Comparison of ENCODE assay signal across 19 cellular contexts in the genomic region with DNA sequence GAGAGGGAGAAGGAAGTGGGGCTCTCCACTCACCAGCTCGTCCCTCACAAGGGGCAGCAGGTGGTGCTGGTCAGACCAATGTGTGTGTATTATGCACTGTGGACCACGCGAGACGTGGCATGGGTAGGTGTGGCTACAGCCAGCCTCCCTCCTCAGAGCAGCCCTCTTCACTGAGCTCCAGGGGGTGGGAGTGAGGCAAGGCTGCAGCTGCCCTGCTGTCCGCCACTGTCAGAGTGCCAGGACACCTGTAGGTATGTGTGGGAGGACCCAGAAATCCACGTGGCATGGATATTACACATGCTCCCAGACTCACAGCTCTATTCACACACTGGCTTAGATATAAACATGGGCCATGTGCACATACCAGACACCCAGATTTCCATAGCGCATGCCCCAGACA.
DNase-seq lines count a peak whose midpoint lies in the region; ATAC-seq, FAIRE-seq and TF ChIP-seq lines count a peak whose summit lies in the region.
"Had no signal": no experiment of that assay in that cellular context is flagged by ENCODE, and none has a peak within 500 bp of the region (broad histone marks: within the 10 kb centered on the region; RNA-seq: fewer than 3 reads in every experiment).

No MANE protein-coding gene starts in this region.

- no peak for ATAC-seq in GM19397 (IDR thresholded peaks at IDR 0.05; ENCODE audit: unreplicated experiment)
- ATAC-seq: foreskin keratinocyte; stimulated activated memory B cell treated with anti-CD40 and anti-IgM and Interleukin-4, amounts not matched to agents 10 μg/mL and 1 μg/mL and 100 μg/mL, for 72 hours; WTC11 had no signal

- DNase-seq in NCI-H2081 (lab: John Stamatoyannopoulos, UW) (peak; percentile 20 to 64), NCI-H2081 treated with DMSO at 0.1 percent for 48 hours (lab: John Stamatoyannopoulos, UW) (no peak), COR-L47 (lab: John Stamatoyannopoulos, UW) (peak; percentile 87), NCI-H524 treated with DMSO at 0.1 percent for 48 hours (lab: John Stamatoyannopoulos, UW) (peak; percentile 66), left kidney (ENCODE audit: low read depth, low spot score) (peak; percentile 57), hepatic stellate cell (ENCODE audit: low spot score) (no peak), GM12891 (ENCODE audit: insufficient read length, low spot score) (no peak)
- DNase-seq: activated CD4-positive, alpha-beta memory T cell treated with anti-CD3 and anti-CD28 coated beads for 36 hours; activated gamma-delta T cell; caudate nucleus; foreskin keratinocyte; H9; kidney; MV-4-11; sigmoid colon; T-helper 9 cell had no signal

- FAIRE-seq in GM12891 (lab: Jason Lieb, UNC) = no peak
- FAIRE-seq: kidney had no signal

- TF ChIP-seq POLR2A in GM12891 (IDR thresholded peaks at IDR 0.05; ENCODE audit: low read depth, low read length) = no peak

TF ChIP-seq in GM12891, 5 proteins besides CTCF, POLR2A, EP300 and RAD21:
- TF ChIP-seq POU2F2 (IDR thresholded peaks at IDR 0.05; ENCODE audit: low read depth, low read length) = no peak
- no peak for TF ChIP-seq SPI1 (IDR thresholded peaks at IDR 0.05; ENCODE audit: low read depth, low read length)
- no peak for TF ChIP-seq POLR2AphosphoS5 (IDR thresholded peaks at IDR 0.05; ENCODE audit: low read depth, low read length)
- no peak for TF ChIP-seq PAX5 (IDR thresholded peaks at IDR 0.05; ENCODE audit: insufficient read depth, low read length, severe bottlenecking)
- no peak for TF ChIP-seq TAF1 (IDR thresholded peaks at IDR 0.05; ENCODE audit: low read depth, low read length)

Comparison
In these comparisons a context has a peak if more than half of its experiments do, and no peak if none do; other contexts are left out.
1. DNase-seq: peak in NCI-H2081 (2 of 2), COR-L47 (single experiment), NCI-H524 treated with DMSO at 0.1 percent for 48 hours (single experiment) and left kidney (single experiment); none in NCI-H2081 treated with DMSO at 0.1 percent for 48 hours (single experiment), hepatic stellate cell (single experiment) and GM12891 (single experiment).